In the genomic region with DNA sequence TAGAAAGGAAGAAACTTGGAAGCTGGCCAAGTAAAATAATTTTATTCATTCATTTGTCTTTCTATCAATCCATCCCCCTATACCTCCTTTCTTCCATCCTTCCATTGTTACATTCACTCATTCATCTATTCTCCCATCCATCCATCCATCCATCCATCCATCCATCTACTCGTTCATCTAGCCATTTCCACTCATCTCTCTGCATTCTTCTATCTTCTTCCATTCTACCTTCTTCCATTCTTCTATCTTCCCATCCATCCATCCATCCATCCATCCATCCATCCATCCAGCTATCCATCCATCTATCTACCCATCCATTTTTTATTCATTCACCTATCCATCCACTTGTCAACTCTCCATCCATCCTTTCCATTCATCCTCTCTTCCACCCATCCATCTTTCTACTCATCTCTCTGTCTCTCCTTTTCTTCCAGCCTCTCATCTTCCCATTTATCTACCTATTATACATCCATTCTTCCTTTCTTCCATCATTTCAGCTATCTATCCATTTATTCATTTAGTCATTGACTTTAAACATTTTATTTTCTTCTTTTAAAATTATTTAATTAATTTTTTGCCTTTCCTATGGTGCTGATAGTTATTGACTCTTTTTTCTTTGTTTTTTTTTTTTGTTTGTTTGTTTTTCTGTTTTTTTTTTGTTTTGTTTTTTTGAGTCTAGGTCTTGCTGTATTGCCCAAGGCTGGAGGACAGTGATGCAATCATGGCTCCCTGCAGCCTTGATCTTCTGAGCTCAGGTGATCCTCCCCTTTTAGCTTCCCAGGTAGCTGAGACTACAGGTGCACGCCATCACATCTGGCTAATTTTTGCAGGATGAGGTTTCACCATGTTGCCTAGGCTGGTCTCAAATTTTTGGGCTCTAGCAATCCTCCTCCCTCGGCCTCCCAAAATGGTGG, we compare ENCODE assay signal across 32 cellular contexts.
"Had no signal": no experiment of that assay in that cellular context is flagged by ENCODE, and none has a peak within 500 bp of the region (broad histone marks: within the 10 kb centered on the region; RNA-seq: fewer than 3 reads in every experiment).

No MANE protein-coding gene starts in this region.

- H3K9me3 Mint-ChIP-seq: activated B cell treated with CpG ODN at 0.5 μM for 24 hours; activated CD8-positive, alpha-beta T cell treated with anti-CD3 and anti-CD28 coated beads for 36 hours; activated naive CD4-positive, alpha-beta T cell treated with anti-CD3 and anti-CD28 coated beads, Interleukin-2, amount 50 U/mL, for 72 hours; activated naive CD8-positive, alpha-beta T cell treated with anti-CD3 and anti-CD28 coated beads, Interleukin-2, amount 10 ng/mL, durations not matched to agents 7 days and 5 days; activated T-cell treated with anti-CD3 and anti-CD28 coated beads, Interleukin-2, amount 50 U/mL, for 4 hours; activated T-helper 17 cell treated with anti-CD3 and anti-CD28 coated beads, Interleukin-2, amount 50 U/mL, for 72 hours; T-helper 2 cell treated with Interferon-gamma antibody and Interleukin-4, amounts not matched to agents 5 μg/mL and 100 μg/mL, for 36 hours had no signal

- ATAC-seq: activated CD4-positive, CD25-positive, alpha-beta regulatory T cell treated with anti-CD3 and anti-CD28 coated beads, Interleukin-2, amount 50 U/mL, for 24 hours; activated CD8-positive, alpha-beta T cell treated with anti-CD3 and anti-CD28 coated beads for 36 hours; activated naive CD4-positive, alpha-beta T cell treated with anti-CD3 and anti-CD28 coated beads, Interleukin-2, amount 50 U/mL, for 72 hours; activated T-cell treated with anti-CD3 and anti-CD28 coated beads, Interleukin-2, amount 50 U/mL, for 4 hours; activated T-helper 17 cell treated with anti-CD3 and anti-CD28 coated beads, Interleukin-2, amount 50 U/mL, for 72 hours; esophagus mucosa; gastrocnemius medialis; heart left ventricle; T-helper 17 cell had no signal

- DNase-seq: activated B cell treated with CpG ODN at 0.5 μM for 24 hours; activated CD4-positive, alpha-beta T cell treated with anti-CD3 and anti-CD28 coated beads for 48 hours; activated CD4-positive, alpha-beta T cell treated with anti-CD3 and anti-CD28 coated beads, Interleukin-2, amount 50 U/mL, for 1 hour; activated CD4-positive, alpha-beta T cell treated with anti-CD3 and anti-CD28 coated beads, Interleukin-2, amount 50 U/mL, for 48 hours; activated CD8-positive, alpha-beta memory T cell treated with anti-CD3 and anti-CD28 coated beads for 24 hours; activated CD8-positive, alpha-beta T cell treated with anti-CD3 and anti-CD28 coated beads for 36 hours; activated effector memory CD4-positive, alpha-beta T cell treated with Interleukin-2 at 50 U/mL for 16 hours; activated gamma-delta T cell treated with Interleukin-2 at 50 U/mL for 16 hours; activated naive CD4-positive, alpha-beta T cell treated with Interleukin-2 at 50 U/mL for 16 hours; activated naive CD8-positive, alpha-beta T cell treated with anti-CD3 and anti-CD28 coated beads, Interleukin-2, amount 10 ng/mL, durations not matched to agents 7 days and 5 days; activated T-cell treated with anti-CD3 and anti-CD28 coated beads, Interleukin-2, amount 50 U/mL, for 4 hours; central memory CD4-positive, alpha-beta T cell; cerebellar nuclear complex; colonic mucosa; effector CD8-positive, alpha-beta T cell; foreskin fibroblast; gastrocnemius medialis; glutamatergic neuron; heart left ventricle; T-helper 17 cell; T1000; WERI-Rb-1 had no signal

- FAIRE-seq: endometrium had no signal

- H3K27ac Mint-ChIP-seq: activated B cell treated with CpG ODN at 0.5 μM for 24 hours; activated CD8-positive, alpha-beta T cell treated with anti-CD3 and anti-CD28 coated beads for 36 hours; activated naive CD4-positive, alpha-beta T cell treated with anti-CD3 and anti-CD28 coated beads, Interleukin-2, amount 50 U/mL, for 72 hours; activated naive CD8-positive, alpha-beta T cell treated with anti-CD3 and anti-CD28 coated beads, Interleukin-2, amount 10 ng/mL, durations not matched to agents 7 days and 5 days; activated T-helper 17 cell treated with anti-CD3 and anti-CD28 coated beads, Interleukin-2, amount 50 U/mL, for 72 hours; brain; T-helper 17 cell; T-helper 2 cell treated with Interferon-gamma antibody and Interleukin-4, amounts not matched to agents 5 μg/mL and 100 μg/mL, for 36 hours had no signal

- H3K36me3 Mint-ChIP-seq: activated naive CD4-positive, alpha-beta T cell treated with anti-CD3 and anti-CD28 coated beads, Interleukin-2, amount 50 U/mL, for 72 hours; activated naive CD8-positive, alpha-beta T cell treated with anti-CD3 and anti-CD28 coated beads, Interleukin-2, amount 10 ng/mL, durations not matched to agents 7 days and 5 days; brain had no signal

- H3K4me3 Mint-ChIP-seq: activated B cell treated with CpG ODN at 0.5 μM for 24 hours; activated CD8-positive, alpha-beta T cell treated with anti-CD3 and anti-CD28 coated beads for 36 hours; activated naive CD8-positive, alpha-beta T cell treated with anti-CD3 and anti-CD28 coated beads, Interleukin-2, amount 10 ng/mL, durations not matched to agents 7 days and 5 days; activated T-cell treated with anti-CD3 and anti-CD28 coated beads, Interleukin-2, amount 50 U/mL, for 4 hours; activated T-helper 17 cell treated with anti-CD3 and anti-CD28 coated beads, Interleukin-2, amount 50 U/mL, for 72 hours; brain; T-helper 17 cell; T-helper 2 cell treated with Interferon-gamma antibody and Interleukin-4, amounts not matched to agents 5 μg/mL and 100 μg/mL, for 36 hours had no signal

- H3K9me3 ChIP-seq: ascending aorta, breast epithelium, colonic mucosa, gastrocnemius medialis, heart left ventricle had no signal

- H3K27me3 ChIP-seq: ascending aorta, colonic mucosa had no signal

- H3K4me1 Mint-ChIP-seq: activated B cell treated with CpG ODN at 0.5 μM for 24 hours; activated T-helper 17 cell treated with anti-CD3 and anti-CD28 coated beads, Interleukin-2, amount 50 U/mL, for 72 hours had no signal

- H3K4me3 ChIP-seq: ascending aorta, breast epithelium, cardiac muscle cell, colonic mucosa, gastrocnemius medialis, heart left ventricle had no signal

- H3K27ac ChIP-seq: ascending aorta, breast epithelium, cardiac muscle cell, colonic mucosa, gastrocnemius medialis, heart left ventricle, WERI-Rb-1 had no signal

- H3K36me3 ChIP-seq: ascending aorta, breast epithelium, cardiac muscle cell, colonic mucosa, gastrocnemius medialis, heart left ventricle, WERI-Rb-1 had no signal

- H3K4me1 ChIP-seq: breast epithelium, colonic mucosa, gastrocnemius medialis, heart left ventricle had no signal
